ENCODE assay signal across 21 cellular contexts in the genomic region with DNA sequence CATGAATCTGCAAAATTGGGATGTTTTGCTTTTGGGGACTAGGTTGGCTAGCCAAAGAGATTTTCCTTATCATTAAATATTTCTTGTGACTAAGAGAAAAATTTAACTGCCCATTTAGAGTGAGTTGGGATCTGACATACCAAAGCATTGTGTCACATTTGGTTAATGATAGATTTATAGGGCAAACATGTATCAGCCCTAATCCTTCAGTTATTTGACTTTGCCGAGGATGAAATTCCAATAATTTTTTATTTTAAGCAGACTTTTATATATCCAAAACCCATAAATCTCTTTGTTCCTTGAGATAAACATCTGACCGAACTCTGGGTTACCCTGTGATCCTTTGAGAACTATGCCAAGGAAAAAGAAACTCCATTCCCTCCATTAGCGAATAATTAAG.
DNase-seq lines count a peak whose midpoint lies in the region; ATAC-seq, FAIRE-seq and TF ChIP-seq lines count a peak whose summit lies in the region.
"Had no signal": no experiment of that assay in that cellular context is flagged by ENCODE, and none has a peak within 500 bp of the region (broad histone marks: within the 10 kb centered on the region; RNA-seq: fewer than 3 reads in every experiment).

No MANE protein-coding gene starts in this region.

- H4K20me1 ChIP-seq in GM23338 (replicated peaks; ENCODE audit: insufficient read depth): no peaks in the 10 kb centered on the region; the same call in 1 of the 2 replicates

- no peak overlapping the region for H3K4me3 Mint-ChIP-seq in activated CD8-positive, alpha-beta T cell treated with anti-CD3 and anti-CD28 coated beads for 36 hours
- no peak overlapping the region for H3K4me3 Mint-ChIP-seq in GM23338
- H3K4me3 Mint-ChIP-seq: activated naive CD4-positive, alpha-beta T cell treated with anti-CD3 and anti-CD28 coated beads for 36 hours; CD8-positive, alpha-beta T cell; neural crest cell; stimulated activated effector memory CD8-positive, alpha-beta T cell treated with anti-CD3 and anti-CD28 coated beads, Interleukin-12 subunit alpha, Interleukin-12 subunit beta, amount 100 ng/mL, for 72 hours had no signal

- H3K36me3 ChIP-seq in GM23338 (ENCODE audit: insufficient read depth): no peaks in the 10 kb centered on the region
- H3K36me3 ChIP-seq: gastroesophageal sphincter, MG63, upper lobe of left lung had no signal

- CTCF ChIA-PET in RWPE1 (lab: Yijun Ruan, JAX): no interaction called here
- CTCF ChIA-PET in activated CD8-positive, alpha-beta T cell treated with anti-CD3 and anti-CD28 coated beads for 36 hours (lab: Charles Lee): no interaction called here

- DNase-seq in GM03348 (ENCODE audit: low spot score) (peak; percentile 70), RWPE1 (ENCODE audit: low spot score) (peak; percentile 31), foreskin keratinocyte (peak; percentile 17 to 60), urothelium cell line (ENCODE audit: low spot score) (peak; percentile 10), NCI-H2171 (lab: John Stamatoyannopoulos, UW) (no peak), GM23338 (ENCODE audit: low spot score) (no peak)
- no peak for DNase-seq in activated CD8-positive, alpha-beta T cell treated with anti-CD3 and anti-CD28 coated beads for 36 hours
- DNase-seq: activated naive CD4-positive, alpha-beta T cell treated with anti-CD3 and anti-CD28 coated beads for 36 hours; CD8-positive, alpha-beta T cell; effector memory CD4-positive, alpha-beta T cell; mammary epithelial cell; NCI-H187 treated with DMSO at 0.1 percent for 48 hours; NCI-H524 treated with DMSO at 0.1 percent for 48 hours; OCI-M1; SW 1271; upper lobe of left lung had no signal

- no peaks in the 10 kb centered on the region for H3F3A ChIP-seq in GM23338 (replicated peaks; ENCODE audit: low read depth)

- no peaks in the 10 kb centered on the region for H3K9me3 Mint-ChIP-seq in activated CD8-positive, alpha-beta T cell treated with anti-CD3 and anti-CD28 coated beads for 36 hours
- peaks cover 4% of the 10 kb centered on the region; the same call in 1 of the 3 replicates for H3K9me3 Mint-ChIP-seq in GM23338
- H3K9me3 Mint-ChIP-seq: activated naive CD4-positive, alpha-beta T cell treated with anti-CD3 and anti-CD28 coated beads for 36 hours had no signal

- H3K4me1 ChIP-seq in foreskin keratinocyte (peaks cover 9% of the 10 kb centered on the region), GM23338 (ENCODE audit: insufficient read depth) (peaks cover 5% of the 10 kb centered on the region)

- no peaks in the 10 kb centered on the region for H3K4me1 Mint-ChIP-seq in activated CD8-positive, alpha-beta T cell treated with anti-CD3 and anti-CD28 coated beads for 36 hours (ENCODE audit: low read depth)
- H3K4me1 Mint-ChIP-seq in GM23338: peaks cover 10% of the 10 kb centered on the region
- H3K4me1 Mint-ChIP-seq: neural crest cell; stimulated activated effector memory CD8-positive, alpha-beta T cell treated with anti-CD3 and anti-CD28 coated beads, Interleukin-12 subunit alpha, Interleukin-12 subunit beta, amount 100 ng/mL, for 72 hours had no signal

- no peak overlapping the region for H2AFZ ChIP-seq in GM23338

- H3K4me2 ChIP-seq in GM23338: no peak overlapping the region

- POLR2A ChIA-PET in RWPE1 (lab: Yijun Ruan, JAX; ENCODE audit: low non-redundant PET): no interaction called here
- POLR2A ChIA-PET in activated CD8-positive, alpha-beta T cell treated with anti-CD3 and anti-CD28 coated beads for 36 hours (lab: Charles Lee): no interaction called here

- ATAC-seq in foreskin keratinocyte: peak; percentile 63
- ATAC-seq in activated CD8-positive, alpha-beta T cell treated with anti-CD3 and anti-CD28 coated beads for 36 hours: no peak
- no peak for ATAC-seq in GM23338
- ATAC-seq: CD8-positive, alpha-beta T cell; gastroesophageal sphincter; stimulated activated effector memory CD8-positive, alpha-beta T cell treated with anti-CD3 and anti-CD28 coated beads, Interleukin-12 subunit alpha, Interleukin-12 subunit beta, amount 100 ng/mL, for 72 hours had no signal

- H3K27me3 Mint-ChIP-seq in activated CD8-positive, alpha-beta T cell treated with anti-CD3 and anti-CD28 coated beads for 36 hours: no peaks in the 10 kb centered on the region
- no peaks in the 10 kb centered on the region for H3K27me3 Mint-ChIP-seq in GM23338 (ENCODE audit: insufficient read depth, low read depth, poor library complexity)

- peaks cover 12% of the 10 kb centered on the region for H3K36me3 Mint-ChIP-seq in activated CD8-positive, alpha-beta T cell treated with anti-CD3 and anti-CD28 coated beads for 36 hours (ENCODE audit: low read depth)
- H3K36me3 Mint-ChIP-seq in GM23338 (ENCODE audit: low read depth): peaks cover 4% of the 10 kb centered on the region; the same call in 2 of the 3 replicates
- H3K36me3 Mint-ChIP-seq: stimulated activated effector memory CD8-positive, alpha-beta T cell treated with anti-CD3 and anti-CD28 coated beads, Interleukin-12 subunit alpha, Interleukin-12 subunit beta, amount 100 ng/mL, for 72 hours had no signal

- no peak overlapping the region for H3K4me3 ChIP-seq in GM23338
- H3K4me3 ChIP-seq: gastroesophageal sphincter, MG63, upper lobe of left lung had no signal

- no peak for FAIRE-seq in urothelium cell line (lab: Jason Lieb, UNC)

- no peaks in the 10 kb centered on the region; the same call in 1 of the 2 replicates for H3K9me2 ChIP-seq in GM23338 (ENCODE audit: insufficient read depth)

- H3K27ac ChIP-seq in RWPE1 (no peak overlapping the region), foreskin keratinocyte (no peak overlapping the region), GM23338 (ENCODE audit: low read depth) (no peak overlapping the region)
- H3K27ac ChIP-seq: gastroesophageal sphincter, upper lobe of left lung, VCaP had no signal

- TF ChIP-seq CTCF in RWPE1 (conservative IDR thresholded peaks at IDR 0.05; ENCODE audit: low read depth): no peak
- no peak for TF ChIP-seq CTCF in foreskin keratinocyte (conservative IDR thresholded peaks at IDR 0.05)
- no peak for TF ChIP-seq CTCF in activated CD8-positive, alpha-beta T cell treated with anti-CD3 and anti-CD28 coated beads for 36 hours (IDR thresholded peaks at IDR 0.05)
- no peak for TF ChIP-seq CTCF in GM23338 (conservative IDR thresholded peaks at IDR 0.05; ENCODE audit: low read depth in 2 of 2)

- H3K27me3 ChIP-seq in foreskin keratinocyte (no peaks in the 10 kb centered on the region), GM23338 (ENCODE audit: insufficient read depth) (no peaks in the 10 kb centered on the region)
- H3K27me3 ChIP-seq: gastroesophageal sphincter, MG63, upper lobe of left lung had no signal

- no peaks in the 10 kb centered on the region for H3K79me2 ChIP-seq in GM23338 (replicated peaks; ENCODE audit: insufficient read depth)

- intact Hi-C loops in activated CD8-positive, alpha-beta T cell treated with anti-CD3 and anti-CD28 coated beads for 36 hours (cut with micrococcal nuclease): no loop called here

- no peak overlapping the region for H3K27ac Mint-ChIP-seq in activated CD8-positive, alpha-beta T cell treated with anti-CD3 and anti-CD28 coated beads for 36 hours
- no peak overlapping the region for H3K27ac Mint-ChIP-seq in GM23338
- H3K27ac Mint-ChIP-seq: activated naive CD4-positive, alpha-beta T cell treated with anti-CD3 and anti-CD28 coated beads for 36 hours; CD8-positive, alpha-beta T cell; stimulated activated effector memory CD8-positive, alpha-beta T cell treated with anti-CD3 and anti-CD28 coated beads, Interleukin-12 subunit alpha, Interleukin-12 subunit beta, amount 100 ng/mL, for 72 hours had no signal

Comparison
In these comparisons a context has a peak if more than half of its experiments do, and no peak if none do; other contexts are left out.
1. DNase-seq: peak in GM03348 (single experiment), RWPE1 (single experiment), foreskin keratinocyte (2 of 2) and urothelium cell line (single experiment); none in NCI-H2171 (single experiment), activated CD8-positive, alpha-beta T cell treated with anti-CD3 and anti-CD28 coated beads for 36 hours (single experiment) and GM23338 (single experiment).